8 cellular contexts compared by ENCODE assay signal in genomic region chr1:89607888-89608626, GRCh38. TPM values are rescaled to one million over a fixed set of nuclear protein-coding genes. Genes with fewer than 3 reads are reported as not detected.
DNase-seq lines count a peak whose midpoint lies in the region; ATAC-seq and TF ChIP-seq lines count a peak whose summit lies in the region.

No MANE protein-coding gene starts in this region.

- H3K4me2 ChIP-seq in mesenchymal stem cell (ENCODE audit: low read length, poor library complexity, severe bottlenecking): no peak overlapping the region

- no peak overlapping the region for H3K23ac ChIP-seq in mesenchymal stem cell (ENCODE audit: low read length in 2 of 2)

- H3K27ac ChIP-seq in mesenchymal stem cell (ENCODE audit: low read length, poor library complexity, severe bottlenecking) (no peak overlapping the region), stomach (peak overlapping the region in 3 of 5 donors; percentile 10 to 22 (median 20)), brain microvascular endothelial cell (no peak overlapping the region), substantia nigra (ENCODE audit: low read depth, low read length, poor library complexity, severe bottlenecking) (no peak overlapping the region)

- H2AFZ ChIP-seq in mesenchymal stem cell (ENCODE audit: low read depth, low read length): no peak overlapping the region

- no peak overlapping the region for H2BK5ac ChIP-seq in mesenchymal stem cell (ENCODE audit: low read depth, low read length, poor library complexity, severe bottlenecking)

- peak overlapping the region; percentile 71 for H4K8ac ChIP-seq in mesenchymal stem cell (ENCODE audit: low read length)

- TF ChIP-seq CTCF in stomach (IDR thresholded peaks at IDR 0.05): no peak
- TF ChIP-seq CTCF in brain microvascular endothelial cell (IDR thresholded peaks at IDR 0.05; ENCODE audit: low read depth, low read length, missing control alignments): no peak

- no peaks in the 10 kb centered on the region for H3K79me1 ChIP-seq in mesenchymal stem cell (replicated peaks; ENCODE audit: low read length, poor library complexity, severe bottlenecking)

- peak; percentile 59 for DNase-seq in activated CD4-positive, alpha-beta T cell treated with anti-CD3 and anti-CD28 coated beads for 1 hour
- DNase-seq in activated naive CD4-positive, alpha-beta T cell treated with anti-CD3 and anti-CD28 coated beads, Interleukin-2, amount 50 U/mL, for 16 hours: peak; percentile 75
- DNase-seq in mesenchymal stem cell (peak; percentile 44), stomach (no peak), ureter (ENCODE audit: low spot score) (no peak), brain microvascular endothelial cell (no peak), substantia nigra (lab: John Stamatoyannopoulos, UW) (no peak)

- H3K18ac ChIP-seq in mesenchymal stem cell (ENCODE audit: low read depth in 1 of 2, low read length in 2 of 2): peak overlapping the region; percentile 41 to 77

- H3K27me3 ChIP-seq in mesenchymal stem cell (ENCODE audit: control insufficient read depth in 1 of 2, insufficient read depth in 1 of 2, low read length in 2 of 2): no peaks in the 10 kb centered on the region
- no peaks in the 10 kb centered on the region for H3K27me3 ChIP-seq in stomach
- no peaks in the 10 kb centered on the region for H3K27me3 ChIP-seq in brain microvascular endothelial cell (replicated peaks)

- ATAC-seq in HG02798 (IDR thresholded peaks at IDR 0.05; ENCODE audit: poor library complexity, unreplicated experiment): no peak

- H3K9me3 ChIP-seq in mesenchymal stem cell (ENCODE audit: control insufficient read depth, low read length) (no peaks in the 10 kb centered on the region), stomach (no peaks in the 10 kb centered on the region)

- H2BK15ac ChIP-seq in mesenchymal stem cell (ENCODE audit: low read depth, poor library complexity, severe bottlenecking): peak overlapping the region; percentile 40

- no peak overlapping the region for H2AK5ac ChIP-seq in mesenchymal stem cell (ENCODE audit: low read length, severe bottlenecking)

- peaks cover 6% of the 10 kb centered on the region for H3K4me1 ChIP-seq in mesenchymal stem cell (ENCODE audit: control insufficient read depth, insufficient read depth, low read depth, low read length)
- peaks cover 0 to 11% (median 4%) of the 10 kb centered on the region in 4 donors for H3K4me1 ChIP-seq in stomach

- no peak overlapping the region for H3K4ac ChIP-seq in mesenchymal stem cell (ENCODE audit: low read depth in 1 of 2, low read length in 2 of 2)

- 68% methylated on average over 8 of the region's 8 CpGs for WGBS in mesenchymal stem cell
- WGBS in stomach, 5 donors: 71 to 82% (median 74%) methylated on average over 8 of the region's 8 CpGs

- no peak for TF ChIP-seq POLR2A in stomach (IDR thresholded peaks at IDR 0.05)

- peaks cover 0 to 6% of the 10 kb centered on the region in 2 experiments for H3K36me3 ChIP-seq in mesenchymal stem cell (ENCODE audit: control insufficient read depth in 1 of 2, insufficient read depth in 2 of 2, low read depth in 1 of 2, low read length in 2 of 2)
- H3K36me3 ChIP-seq in stomach: no peaks in the 10 kb centered on the region
- H3K36me3 ChIP-seq in brain microvascular endothelial cell (replicated peaks): no peaks in the 10 kb centered on the region

- no peak overlapping the region for H2BK120ac ChIP-seq in mesenchymal stem cell (ENCODE audit: low read depth, low read length)

- H3K9ac ChIP-seq in mesenchymal stem cell (ENCODE audit: low read length): peak overlapping the region; percentile 64

- in situ Hi-C loops in brain microvascular endothelial cell (cut with HindIII; ENCODE audit: low pct_ligation_motif_present, low sequenced_read_pairs): no loop called here

- H2BK12ac ChIP-seq in mesenchymal stem cell (ENCODE audit: low read length in 2 of 2): peak overlapping the region in 1 of 2 experiments; percentile 14

- no peak overlapping the region for H4K91ac ChIP-seq in mesenchymal stem cell (ENCODE audit: low read length)

- no peak overlapping the region for H3K4me3 ChIP-seq in mesenchymal stem cell (ENCODE audit: insufficient read depth in 1 of 2, low read depth in 1 of 2, low read length in 2 of 2)
- H3K4me3 ChIP-seq in stomach: no peak overlapping the region
- H3K4me3 ChIP-seq in brain microvascular endothelial cell (ENCODE audit: low read depth, low read length): no peak overlapping the region

- intact Hi-C loops in stomach (cut with DNase I; ENCODE audit: low total_unique reads): loop anchor here (10.0 kb wide), 2 partner anchors 93 to 123 kb away; no protein-coding TSS in a partner anchor

- no peak for TF ChIP-seq EP300 in stomach (IDR thresholded peaks at IDR 0.05)

- no peak overlapping the region for H3K14ac ChIP-seq in mesenchymal stem cell (ENCODE audit: low read length in 2 of 2)

RNA-seq across cellular contexts. Expression of gene LRRC8C, which starts 24.9 kb away (rescaled TPM):
- 11.7 TPM for polyA plus RNA-seq in mesenchymal stem cell (2013, experiment 1 of 2)
- 12.3 TPM for polyA plus RNA-seq in mesenchymal stem cell (2013, experiment 2 of 2)
- 10 to 100 TPM in 2 of 5 donors, 1 to 10 TPM in 1, under 1 TPM in 2; 0.45 to 14.8 (median 4.5) TPM for total RNA-seq in stomach
- polyA plus RNA-seq in stomach: 1 to 10 TPM in 2 of 3 donors, under 1 TPM in 1; 1.00 to 1.5 (median 1.2) TPM
- 10.1 TPM for total RNA-seq in ureter

Comparison
In these comparisons a context has a peak if more than half of its experiments do, and no peak if none do; other contexts are left out.
1. DNase-seq: peak in activated CD4-positive, alpha-beta T cell treated with anti-CD3 and anti-CD28 coated beads for 1 hour (single experiment), activated naive CD4-positive, alpha-beta T cell treated with anti-CD3 and anti-CD28 coated beads, Interleukin-2, amount 50 U/mL, for 16 hours (single experiment) and mesenchymal stem cell (single experiment); none in stomach (single experiment), ureter (single experiment), brain microvascular endothelial cell (single experiment) and substantia nigra (0 of 49).
2. H3K27ac ChIP-seq: peak in stomach (3 of 5); none in mesenchymal stem cell (single experiment), brain microvascular endothelial cell (single experiment) and substantia nigra (single experiment).